ENCODE assay signal across 24 cellular contexts in the genomic region with DNA sequence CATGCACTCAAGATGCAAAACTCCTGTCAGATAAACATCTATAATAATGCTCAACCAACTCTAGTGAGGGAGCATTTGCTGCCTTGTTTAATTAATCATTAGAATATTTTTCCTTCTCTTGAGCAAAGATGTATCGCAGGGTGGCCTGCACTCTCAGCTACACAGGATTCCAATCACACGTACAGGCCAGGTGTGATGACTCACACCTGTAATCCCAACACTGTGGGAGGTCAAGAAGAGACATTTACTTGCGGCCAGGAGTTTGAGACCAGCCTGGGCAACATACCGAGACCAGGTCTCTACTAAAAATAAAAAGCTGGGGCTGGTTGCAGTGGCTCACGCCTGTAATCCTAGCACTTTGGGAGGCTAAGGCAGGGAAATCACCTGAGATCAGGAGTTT.
"Had no signal": no experiment of that assay in that cellular context is flagged by ENCODE, and none has a peak within 500 bp of the region (broad histone marks: within the 10 kb centered on the region; RNA-seq: fewer than 3 reads in every experiment).

No MANE protein-coding gene starts in this region.

- H3K4me3 ChIP-seq: gastroesophageal sphincter, heart left ventricle, prostate gland, sigmoid colon, suprapubic skin, transverse colon, vagina had no signal

- ATAC-seq: esophagus mucosa; foreskin keratinocyte; gastroesophageal sphincter; heart left ventricle; naive thymus-derived CD8-positive, alpha-beta T cell; right cardiac atrium; stimulated activated naive CD8-positive, alpha-beta T cell treated with anti-CD3 and anti-CD28 coated beads, Interleukin-15, amount 100 ng/mL, for 72 hours had no signal

- H3K27me3 Mint-ChIP-seq: dendritic cell treated with granulocyte-macrophage colony-stimulating factor and Interleukin-4, amounts not matched to agents 40 ng/mL and 50 ng/mL, for 4 days; naive thymus-derived CD8-positive, alpha-beta T cell; stimulated activated naive CD8-positive, alpha-beta T cell treated with anti-CD3 and anti-CD28 coated beads, Interleukin-15, amount 100 ng/mL, for 72 hours had no signal

- DNase-seq: effector CD8-positive, alpha-beta T cell; endodermal cell; foreskin keratinocyte; heart left ventricle; hippocampal formation; kidney glomerular epithelial cell; mesendoderm; midbrain; naive thymus-derived CD8-positive, alpha-beta T cell; nephron progenitor cell; nucleus accumbens; right cardiac atrium; sigmoid colon; stimulated activated CD4-positive, alpha-beta T cell treated with anti-CD3 and anti-CD28 coated beads, Interleukin-2, amount 100 ng/mL, for 24 hours; stimulated activated CD4-positive, alpha-beta T cell treated with anti-CD3 and anti-CD28 coated beads, Interleukin-4, amount 100 ng/mL, for 4 hours; stimulated activated naive CD4-positive, alpha-beta T cell; stimulated activated naive CD8-positive, alpha-beta T cell treated with anti-CD3 and anti-CD28 coated beads, Interleukin-15, amount 100 ng/mL, for 72 hours; transverse colon had no signal

- H3K4me1 Mint-ChIP-seq: endodermal cell; nephron progenitor cell; stimulated activated naive CD8-positive, alpha-beta T cell treated with anti-CD3 and anti-CD28 coated beads, Interleukin-15, amount 100 ng/mL, for 72 hours had no signal

- H3K9me3 ChIP-seq: gastroesophageal sphincter, prostate gland, sigmoid colon, suprapubic skin, transverse colon, vagina had no signal

- H3K9me3 Mint-ChIP-seq: dendritic cell treated with granulocyte-macrophage colony-stimulating factor and Interleukin-4, amounts not matched to agents 40 ng/mL and 50 ng/mL, for 4 days had no signal

- H3K27ac Mint-ChIP-seq: dendritic cell treated with granulocyte-macrophage colony-stimulating factor and Interleukin-4, amounts not matched to agents 40 ng/mL and 50 ng/mL, for 4 days; endodermal cell; nephron progenitor cell had no signal

- H3K4me3 Mint-ChIP-seq: dendritic cell treated with granulocyte-macrophage colony-stimulating factor and Interleukin-4, amounts not matched to agents 40 ng/mL and 50 ng/mL, for 4 days; endodermal cell; naive thymus-derived CD8-positive, alpha-beta T cell; nephron progenitor cell; stimulated activated naive CD8-positive, alpha-beta T cell treated with anti-CD3 and anti-CD28 coated beads, Interleukin-15, amount 100 ng/mL, for 72 hours had no signal
